ENCODE assay signal across 1 cellular context in genomic region chr14:75175677-75176141, GRCh38.
TF ChIP-seq lines count a peak whose summit lies in the region.

No MANE protein-coding gene starts in this region.

TF ChIP-seq in GM12878, 131 proteins besides CTCF, POLR2A, EP300 and RAD21 (continued from another document):
- TF ChIP-seq PAX5 (IDR thresholded peaks at IDR 0.05; ENCODE audit: borderline replicate concordance, low read depth, low read length) = no peak
- TF ChIP-seq BCLAF1 (IDR thresholded peaks at IDR 0.05) = no peak
- TF ChIP-seq ZBTB4 (CRISPR knock-in tag; IDR thresholded peaks at IDR 0.05) = no peak
- peak; percentile 59 for TF ChIP-seq PKNOX1 (IDR thresholded peaks at IDR 0.05)
- TF ChIP-seq RUNX3 (IDR thresholded peaks at IDR 0.05; ENCODE audit: low read length) = peak; percentile 61
- no peak for TF ChIP-seq E2F8 (IDR thresholded peaks at IDR 0.05; ENCODE audit: low read depth, partially characterized antibody)
- no peak for TF ChIP-seq RAD51 (IDR thresholded peaks at IDR 0.05)
- no peak for TF ChIP-seq ZNF687 (IDR thresholded peaks at IDR 0.05)
